Comparison of ENCODE assay signal across 9 cellular contexts in the genomic region with DNA sequence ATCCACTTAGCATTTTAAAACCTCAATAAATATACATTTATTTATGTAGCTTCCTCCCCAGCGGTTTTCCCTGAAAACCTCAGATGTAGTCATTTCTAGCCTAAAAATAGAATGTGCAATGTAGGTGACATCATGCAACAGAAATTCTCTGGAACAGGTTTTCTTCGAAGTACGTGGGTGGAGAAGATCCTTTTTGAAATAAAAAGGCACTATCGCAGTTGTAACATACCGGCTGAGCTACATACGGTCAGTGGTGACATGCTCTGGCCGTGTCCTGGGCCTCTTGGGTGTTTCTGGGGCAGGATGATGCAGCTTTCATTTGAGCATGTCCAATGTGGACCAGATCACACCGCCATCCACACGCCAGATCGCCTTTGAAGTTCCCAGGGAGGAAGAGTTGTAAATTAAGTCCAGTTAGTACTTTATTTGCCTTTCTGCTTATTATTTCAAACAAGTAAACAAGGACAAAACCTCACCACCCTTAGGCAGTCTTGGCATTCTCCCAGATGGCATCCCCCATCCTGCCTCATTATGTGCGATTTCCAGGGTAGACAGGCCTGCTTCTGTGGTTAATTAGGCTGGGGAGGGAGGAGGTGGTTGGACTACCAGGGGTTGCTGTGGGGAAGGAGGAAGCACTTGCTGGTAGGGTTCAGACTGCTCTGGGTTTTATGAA.
DNase-seq lines count a peak whose midpoint lies in the region; ATAC-seq and TF ChIP-seq lines count a peak whose summit lies in the region.
"Had no signal": no experiment of that assay in that cellular context is flagged by ENCODE, and none has a peak within 500 bp of the region (broad histone marks: within the 10 kb centered on the region; RNA-seq: fewer than 3 reads in every experiment).

No MANE protein-coding gene starts in this region.

- peak overlapping the region; percentile 94 for H3K27ac Mint-ChIP-seq in chondrocyte (ENCODE audit: unreplicated experiment)

- H3K4me3 Mint-ChIP-seq in chondrocyte (ENCODE audit: unreplicated experiment) = peak overlapping the region; percentile 30

- TF ChIP-seq CTCF in chondrocyte (IDR thresholded peaks at IDR 0.05) = no peak

- ATAC-seq in GM21390 (IDR thresholded peaks at IDR 0.05; ENCODE audit: unreplicated experiment) = no peak
- no peak for ATAC-seq in GM21360 (IDR thresholded peaks at IDR 0.05; ENCODE audit: unreplicated experiment)

- no peaks in the 10 kb centered on the region for H3K27me3 ChIP-seq in Karpas-422 (ENCODE audit: low read length)

- no peaks in the 10 kb centered on the region for H3K27me3 Mint-ChIP-seq in chondrocyte (ENCODE audit: low read depth)

- no peaks in the 10 kb centered on the region for H3K9me3 ChIP-seq in Karpas-422 (ENCODE audit: low read length)

- H4K20me1 ChIP-seq in Karpas-422 (ENCODE audit: insufficient read depth, low read depth, low read length) = no peaks in the 10 kb centered on the region

- H3K4me1 ChIP-seq in Karpas-422 (ENCODE audit: low read length) = peaks cover 3% of the 10 kb centered on the region; the same call in 1 of the 2 replicates

- H3K79me2 ChIP-seq in Karpas-422 (ENCODE audit: low read length) = no peaks in the 10 kb centered on the region

- no peaks in the 10 kb centered on the region for H3K9me2 ChIP-seq in Karpas-422 (replicated peaks; ENCODE audit: insufficient read depth, low read length)

- DNase-seq in stimulated activated CD4-positive, alpha-beta T cell treated with anti-CD3 and anti-CD28 coated beads, Interleukin-15, amount 100 ng/mL, for 24 hours = peak; percentile 49
- no peak for DNase-seq in stimulated activated CD4-positive, alpha-beta T cell treated with anti-CD3 and anti-CD28 coated beads, Interleukin-2, amount 100 ng/mL, for 48 hours
- DNase-seq in chondrocyte (ENCODE audit: low spot score) = no peak
- peak; percentile 47 for DNase-seq in stimulated activated CD4-positive, alpha-beta T cell treated with anti-CD3 and anti-CD28 coated beads, Interleukin-4, amount 100 ng/mL, for 24 hours
- no peak for DNase-seq in Karpas-422

- no peak overlapping the region for H3K27ac ChIP-seq in Karpas-422 (ENCODE audit: low read length)

- peaks cover 58% of the 10 kb centered on the region for H3K4me1 Mint-ChIP-seq in chondrocyte (ENCODE audit: low read depth)

- no peaks in the 10 kb centered on the region for H3K36me3 ChIP-seq in Karpas-422 (ENCODE audit: insufficient read depth, low read length)

- no peak overlapping the region for H3K9ac ChIP-seq in Karpas-422 (ENCODE audit: low read length)

- H3K36me3 Mint-ChIP-seq in chondrocyte (ENCODE audit: low read depth) = no peaks in the 10 kb centered on the region

- H3K4me2 ChIP-seq in Karpas-422 (ENCODE audit: low read depth, low read length, poor library complexity, severe bottlenecking) = no peak overlapping the region

- H3K9me3 Mint-ChIP-seq in chondrocyte (ENCODE audit: low read depth) = no peaks in the 10 kb centered on the region

- no peak overlapping the region for H3K4me3 ChIP-seq in Karpas-422 (ENCODE audit: low read length)
- H3K4me3 ChIP-seq: skin epidermis had no signal

- H2AFZ ChIP-seq in Karpas-422 (ENCODE audit: low read length) = no peak overlapping the region

TF ChIP-seq in PFSK-1, 5 proteins besides CTCF, POLR2A, EP300 and RAD21:
- TF ChIP-seq SIN3A (IDR thresholded peaks at IDR 0.05; ENCODE audit: borderline replicate concordance, insufficient read depth, low read length) (peak; percentile 79; the same call in 1 of the 2 replicates), TAF1 (IDR thresholded peaks at IDR 0.05; ENCODE audit: borderline replicate concordance, insufficient read depth, low read length) (peak; percentile 44; the same call in 1 of the 2 replicates), FOXP2 (optimal IDR thresholded peaks at IDR 0.05; ENCODE audit: borderline replicate concordance, extremely low read depth, extremely low read length, insufficient read depth) (peak; percentile 59), POLR2AphosphoS5 (IDR thresholded peaks at IDR 0.05; ENCODE audit: low read depth, low read length) (peak; percentile 48; the same call in 1 of the 2 replicates)
- TF ChIP-seq, protein P1, sequence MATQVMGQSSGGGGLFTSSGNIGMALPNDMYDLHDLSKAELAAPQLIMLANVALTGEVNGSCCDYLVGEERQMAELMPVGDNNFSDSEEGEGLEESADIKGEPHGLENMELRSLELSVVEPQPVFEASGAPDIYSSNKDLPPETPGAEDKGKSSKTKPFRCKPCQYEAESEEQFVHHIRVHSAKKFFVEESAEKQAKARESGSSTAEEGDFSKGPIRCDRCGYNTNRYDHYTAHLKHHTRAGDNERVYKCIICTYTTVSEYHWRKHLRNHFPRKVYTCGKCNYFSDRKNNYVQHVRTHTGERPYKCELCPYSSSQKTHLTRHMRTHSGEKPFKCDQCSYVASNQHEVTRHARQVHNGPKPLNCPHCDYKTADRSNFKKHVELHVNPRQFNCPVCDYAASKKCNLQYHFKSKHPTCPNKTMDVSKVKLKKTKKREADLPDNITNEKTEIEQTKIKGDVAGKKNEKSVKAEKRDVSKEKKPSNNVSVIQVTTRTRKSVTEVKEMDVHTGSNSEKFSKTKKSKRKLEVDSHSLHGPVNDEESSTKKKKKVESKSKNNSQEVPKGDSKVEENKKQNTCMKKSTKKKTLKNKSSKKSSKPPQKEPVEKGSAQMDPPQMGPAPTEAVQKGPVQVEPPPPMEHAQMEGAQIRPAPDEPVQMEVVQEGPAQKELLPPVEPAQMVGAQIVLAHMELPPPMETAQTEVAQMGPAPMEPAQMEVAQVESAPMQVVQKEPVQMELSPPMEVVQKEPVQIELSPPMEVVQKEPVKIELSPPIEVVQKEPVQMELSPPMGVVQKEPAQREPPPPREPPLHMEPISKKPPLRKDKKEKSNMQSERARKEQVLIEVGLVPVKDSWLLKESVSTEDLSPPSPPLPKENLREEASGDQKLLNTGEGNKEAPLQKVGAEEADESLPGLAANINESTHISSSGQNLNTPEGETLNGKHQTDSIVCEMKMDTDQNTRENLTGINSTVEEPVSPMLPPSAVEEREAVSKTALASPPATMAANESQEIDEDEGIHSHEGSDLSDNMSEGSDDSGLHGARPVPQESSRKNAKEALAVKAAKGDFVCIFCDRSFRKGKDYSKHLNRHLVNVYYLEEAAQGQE (IDR thresholded peaks at IDR 0.05; ENCODE audit: insufficient read depth in 1 of 2, low read depth in 2 of 2, low read length in 2 of 2) = peak in 1 of 2 experiments; percentile 66; a peak in 1 of 4 replicates

Comparison
In these comparisons a context has a peak if more than half of its experiments do, and no peak if none do; other contexts are left out.
1. DNase-seq: peak in stimulated activated CD4-positive, alpha-beta T cell treated with anti-CD3 and anti-CD28 coated beads, Interleukin-15, amount 100 ng/mL, for 24 hours (single experiment) and stimulated activated CD4-positive, alpha-beta T cell treated with anti-CD3 and anti-CD28 coated beads, Interleukin-4, amount 100 ng/mL, for 24 hours (single experiment); none in stimulated activated CD4-positive, alpha-beta T cell treated with anti-CD3 and anti-CD28 coated beads, Interleukin-2, amount 100 ng/mL, for 48 hours (0 of 2), chondrocyte (single experiment) and Karpas-422 (single experiment).